Comparison of ENCODE assay signal across 1 cellular context in genomic region chr10:49174261-49174925, GRCh38.
TF ChIP-seq lines count a peak whose summit lies in the region.

No MANE protein-coding gene starts in this region.

TF ChIP-seq in HepG2, 621 proteins besides CTCF, POLR2A, EP300 and RAD21:
- no peak for TF ChIP-seq ZNF616 (CRISPR knock-in tag; IDR thresholded peaks at IDR 0.05; ENCODE audit: low read depth)
- TF ChIP-seq ETV6 (CRISPR knock-in tag; conservative IDR thresholded peaks at IDR 0.05): no peak
- TF ChIP-seq ZNF75D (CRISPR knock-in tag; IDR thresholded peaks at IDR 0.05; ENCODE audit: borderline replicate concordance): no peak
- TF ChIP-seq NFE2L2 (IDR thresholded peaks at IDR 0.05; ENCODE audit: low read length): peak; percentile 65
